22 cellular contexts compared by ENCODE assay signal in the genomic region with DNA sequence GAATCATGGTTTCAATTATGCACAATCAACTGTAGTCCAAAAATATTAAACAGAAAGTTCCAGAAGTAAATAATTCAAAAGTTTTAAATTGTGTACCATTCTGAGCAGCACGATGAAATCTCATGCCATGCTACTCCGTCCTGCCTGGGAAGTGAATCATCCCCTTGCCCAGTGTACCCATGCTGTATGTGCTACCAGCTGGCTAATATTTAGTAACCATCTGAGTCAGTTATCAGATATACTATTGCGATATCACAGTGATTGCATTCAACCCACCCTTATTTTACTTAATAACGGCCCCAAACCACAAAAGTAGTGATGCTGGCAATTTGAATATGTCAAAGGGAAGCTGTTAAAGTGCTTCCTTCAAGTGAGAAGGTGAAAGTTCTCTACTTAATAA. TPM values are rescaled to one million over a fixed set of nuclear protein-coding genes. Genes with fewer than 3 reads are reported as not detected.
DNase-seq lines count a peak whose midpoint lies in the region; ATAC-seq and TF ChIP-seq lines count a peak whose summit lies in the region.
"Had no signal": no experiment of that assay in that cellular context is flagged by ENCODE, and none has a peak within 500 bp of the region (broad histone marks: within the 10 kb centered on the region; RNA-seq: fewer than 3 reads in every experiment).

No MANE protein-coding gene starts in this region.

- H4K8ac ChIP-seq in neuronal stem cell (ENCODE audit: low read depth, low read length): no peak overlapping the region

- H3K27me3 ChIP-seq in Karpas-422 (ENCODE audit: low read length) (no peaks in the 10 kb centered on the region), mammary epithelial cell (ENCODE audit: insufficient read depth, low read length) (no peaks in the 10 kb centered on the region), neuronal stem cell (ENCODE audit: control insufficient read depth in 3 of 3, insufficient read depth in 3 of 3, low read depth in 1 of 3, low read length in 3 of 3) (no peaks in the 10 kb centered on the region)
- H3K27me3 ChIP-seq: ascending aorta, heart left ventricle had no signal

- DNase-seq in AML-193 (lab: John Stamatoyannopoulos, UW) (peak; percentile 70 to 77), Karpas-422 (peak; percentile 19), mammary epithelial cell (peak; percentile 64), kidney tubule cell (ENCODE audit: low spot score) (peak; percentile 47), neuronal stem cell (ENCODE audit: low spot score) (no peak), NCI-H2029 treated with DMSO at 0.1 percent for 48 hours (lab: John Stamatoyannopoulos, UW) (no peak)
- DNase-seq: activated CD8-positive, alpha-beta memory T cell treated with anti-CD3 and anti-CD28 coated beads, Interleukin-2, amount 10 ng/mL, durations not matched to agents 7 days and 5 days; Caco-2; GDM1; H9; heart left ventricle; islet precursor cell; mesendoderm; NCI-H748 treated with DMSO at 0.1 percent for 48 hours; right cardiac atrium; Right ventricle myocardium superior; stimulated activated CD4-positive, alpha-beta T cell treated with anti-CD3 and anti-CD28 coated beads, Interleukin-2, amount 100 ng/mL, for 24 hours; T-helper 17 cell had no signal

- H3K4me2 ChIP-seq in Karpas-422 (ENCODE audit: low read depth, low read length, poor library complexity, severe bottlenecking) (no peak overlapping the region), mammary epithelial cell (ENCODE audit: insufficient read depth, low read depth, low read length) (no peak overlapping the region), neuronal stem cell (ENCODE audit: insufficient read depth, low read length, poor library complexity, severe bottlenecking) (no peak overlapping the region)

- H2BK15ac ChIP-seq in neuronal stem cell (ENCODE audit: low read length): no peak overlapping the region

- no peak overlapping the region for H2AK5ac ChIP-seq in neuronal stem cell (ENCODE audit: low read depth, low read length)

- no peak overlapping the region for H2BK5ac ChIP-seq in neuronal stem cell (ENCODE audit: low read length)

- BruUV-seq in mammary epithelial cell (replicated peaks; lab: Mats Ljungman, UMichigan): no TSS peak

- dilution Hi-C loops in mammary epithelial cell (cut with HindIII; ENCODE audit: low sequenced_read_pairs): no loop called here

- CTCF ChIA-PET in mammary epithelial cell (lab: Charles Lee; ENCODE audit: low non-redundant PET): no interaction called here

- H3K4ac ChIP-seq in neuronal stem cell (ENCODE audit: low read length): no peak overlapping the region

- H4K20me1 ChIP-seq in Karpas-422 (ENCODE audit: insufficient read depth, low read depth, low read length): no peaks in the 10 kb centered on the region
- H4K20me1 ChIP-seq in mammary epithelial cell (ENCODE audit: insufficient read depth, low read length): no peaks in the 10 kb centered on the region

- peaks cover 4% of the 10 kb centered on the region; the same call in 1 of the 2 replicates for H3K9me2 ChIP-seq in Karpas-422 (replicated peaks; ENCODE audit: insufficient read depth, low read length)

- no peak overlapping the region for H3K23ac ChIP-seq in neuronal stem cell (ENCODE audit: low read depth, low read length, poor library complexity)

- no peak for TF ChIP-seq CTCF in mammary epithelial cell (conservative IDR thresholded peaks at IDR 0.05 in 1 of 2, IDR thresholded peaks at IDR 0.05 in 1 of 2; ENCODE audit: extremely low read depth in 1 of 2, insufficient read depth in 1 of 2, low read depth in 1 of 2, low read length in 2 of 2)

- peaks cover 5% of the 10 kb centered on the region; the same call in 1 of the 2 replicates for H3K79me2 ChIP-seq in Karpas-422 (ENCODE audit: low read length)
- H3K79me2 ChIP-seq in mammary epithelial cell (ENCODE audit: insufficient read depth, low read length): peaks cover 46% of the 10 kb centered on the region

- intact Hi-C loops in mammary epithelial cell (cut with micrococcal nuclease): no loop called here

- H2BK120ac ChIP-seq in neuronal stem cell (ENCODE audit: low read depth, low read length): no peak overlapping the region

- H3K9ac ChIP-seq in Karpas-422 (ENCODE audit: low read length) (no peak overlapping the region), mammary epithelial cell (ENCODE audit: insufficient read depth, low read length) (no peak overlapping the region), neuronal stem cell (ENCODE audit: low read depth, low read length, poor library complexity) (no peak overlapping the region)

- ATAC-seq in GM21825 (IDR thresholded peaks at IDR 0.05; ENCODE audit: unreplicated experiment) (no peak), GM21526 (IDR thresholded peaks at IDR 0.05; ENCODE audit: low FRiP score, unreplicated experiment) (no peak)
- ATAC-seq: activated CD8-positive, alpha-beta memory T cell treated with anti-CD3 and anti-CD28 coated beads, Interleukin-2, amount 10 ng/mL, durations not matched to agents 7 days and 5 days; heart left ventricle; right cardiac atrium; T-helper 17 cell had no signal

- H3K4me1 ChIP-seq in Karpas-422 (ENCODE audit: low read length) (peaks cover 21% of the 10 kb centered on the region), mammary epithelial cell (ENCODE audit: insufficient read depth, low read length) (no peaks in the 10 kb centered on the region), neuronal stem cell (ENCODE audit: control insufficient read depth in 2 of 2, insufficient read depth in 1 of 2, low read depth in 1 of 2, low read length in 2 of 2) (peaks cover 0 to 2% of the 10 kb centered on the region in 2 donors)
- H3K4me1 ChIP-seq: ascending aorta, Caco-2 had no signal

- in situ Hi-C loops in mammary epithelial cell (cut with MboI; ENCODE audit: low sequenced_read_pairs in 2 of 2): no loop called here

- H4K91ac ChIP-seq in neuronal stem cell (ENCODE audit: low read depth, low read length, poor library complexity): no peak overlapping the region

- H3K18ac ChIP-seq in neuronal stem cell (ENCODE audit: low read length): no peak overlapping the region

- no peak overlapping the region for H3K14ac ChIP-seq in neuronal stem cell (ENCODE audit: low read length)

- H2AFZ ChIP-seq in Karpas-422 (ENCODE audit: low read length) (no peak overlapping the region), mammary epithelial cell (ENCODE audit: low read depth, low read length) (no peak overlapping the region), neuronal stem cell (ENCODE audit: low read length) (no peak overlapping the region)

- H3K4me3 ChIP-seq in Karpas-422 (ENCODE audit: low read length) (no peak overlapping the region), mammary epithelial cell (replicated peaks in 1 of 3; ENCODE audit: insufficient read depth in 1 of 3, low read depth in 2 of 3, low read length in 3 of 3) (no peak overlapping the region), neuronal stem cell (ENCODE audit: low read length in 2 of 2) (no peak overlapping the region)
- H3K4me3 ChIP-seq: ascending aorta, coronary artery, heart left ventricle had no signal

- H3K27ac ChIP-seq in Karpas-422 (ENCODE audit: low read length) (no peak overlapping the region), mammary epithelial cell (ENCODE audit: insufficient read depth, low read depth, low read length) (peak overlapping the region; percentile 71), neuronal stem cell (replicated peaks; ENCODE audit: low read length) (no peak overlapping the region)
- H3K27ac ChIP-seq: ascending aorta, coronary artery, heart left ventricle had no signal

- no peaks in the 10 kb centered on the region for H3K9me3 ChIP-seq in Karpas-422 (ENCODE audit: low read length)
- no peaks in the 10 kb centered on the region for H3K9me3 ChIP-seq in mammary epithelial cell (replicated peaks; ENCODE audit: insufficient read depth, low read length)
- peaks cover 0 to 10% of the 10 kb centered on the region in 2 donors for H3K9me3 ChIP-seq in neuronal stem cell (replicated peaks in 1 of 2; ENCODE audit: control insufficient read depth in 2 of 2, insufficient read depth in 1 of 2, low read depth in 1 of 2, low read length in 2 of 2)
- H3K9me3 ChIP-seq: ascending aorta, Caco-2 had no signal

- 52% methylated on average over 4 of the region's 4 CpGs for WGBS in mammary epithelial cell (ENCODE audit: low coverage, missing lambda C conversion rate)
- WGBS in neuronal stem cell (ENCODE audit: extremely low coverage in 2 of 2, insufficient read length in 2 of 2, insufficient replicate concordance in 1 of 2), 2 donors: no CpG with 5 or more reads among the region's 4 CpGs

- no peak overlapping the region for H2BK12ac ChIP-seq in neuronal stem cell (ENCODE audit: low read length)

- no peaks in the 10 kb centered on the region for H3K36me3 ChIP-seq in Karpas-422 (ENCODE audit: insufficient read depth, low read length)
- no peaks in the 10 kb centered on the region for H3K36me3 ChIP-seq in mammary epithelial cell (ENCODE audit: insufficient read depth, low read length)
- H3K36me3 ChIP-seq in neuronal stem cell (replicated peaks in 1 of 2; ENCODE audit: control insufficient read depth in 2 of 2, insufficient read depth in 2 of 2, low read length in 2 of 2): no peaks in the 10 kb centered on the region

- no peaks in the 10 kb centered on the region for H3K79me1 ChIP-seq in neuronal stem cell (ENCODE audit: low read depth, low read length)

RNA-seq across cellular contexts. Expression of a gene that starts 56.2 kb away (rescaled TPM):
- total RNA-seq in Karpas-422 (2014; rRNA removed; shearing (Covaris generic); ENCODE audit: low replicate concordance): 11.4 and 37.1 TPM in 2 replicates
- total RNA-seq in mammary epithelial cell: 10 to 100 TPM; 30.3 to 43.3 TPM
- 14.2 TPM for polyA plus RNA-seq in mammary epithelial cell
- polyA minus RNA-seq in mammary epithelial cell: 21.6 TPM
- polyA plus RNA-seq in neuronal stem cell (2013, experiment 1 of 2): 10.4 TPM
- polyA plus RNA-seq in neuronal stem cell (2013, experiment 2 of 2): 11.4 TPM

Comparison
In these comparisons a context has a peak if more than half of its experiments do, and no peak if none do; other contexts are left out.
1. DNase-seq: peak in AML-193 (2 of 2), Karpas-422 (single experiment), mammary epithelial cell (single experiment) and kidney tubule cell (single experiment); none in neuronal stem cell (single experiment) and NCI-H2029 treated with DMSO at 0.1 percent for 48 hours (single experiment).